ENCODE assay signal across 17 cellular contexts in the genomic region with DNA sequence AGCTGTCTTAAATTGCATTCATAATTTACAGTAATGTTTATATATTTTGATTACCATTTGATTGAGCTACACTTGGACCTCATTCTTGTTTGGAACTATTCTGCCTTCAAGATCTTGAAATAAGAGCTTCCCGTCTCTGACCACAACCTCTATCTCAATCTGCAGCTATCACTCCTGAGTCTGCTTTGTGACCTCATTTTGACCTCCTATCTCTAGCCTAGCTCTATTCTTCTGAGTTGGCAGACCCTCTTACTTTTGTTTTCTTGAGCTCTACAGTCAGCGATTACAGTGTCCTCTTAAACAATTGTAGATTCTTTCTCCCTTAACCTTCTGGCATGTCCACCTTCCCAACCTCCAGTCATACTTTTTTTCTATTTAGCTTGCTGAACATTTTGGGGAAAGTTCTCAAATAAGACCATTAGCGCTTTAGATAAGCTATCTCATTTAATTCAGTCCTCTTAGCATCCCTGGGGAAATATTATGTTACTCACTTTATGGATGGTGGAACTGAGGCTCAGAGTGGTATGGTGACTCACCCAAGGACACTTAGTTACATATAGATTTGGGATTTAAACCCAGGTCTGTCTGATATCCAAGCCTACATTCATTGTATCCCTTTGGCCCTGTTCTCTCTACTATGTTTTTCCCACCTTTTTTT. TPM values are rescaled to one million over a fixed set of nuclear protein-coding genes. Genes with fewer than 3 reads are reported as not detected.
DNase-seq lines count a peak whose midpoint lies in the region; ATAC-seq, FAIRE-seq and TF ChIP-seq lines count a peak whose summit lies in the region.
"Had no signal": no experiment of that assay in that cellular context is flagged by ENCODE, and none has a peak within 500 bp of the region (broad histone marks: within the 10 kb centered on the region; RNA-seq: fewer than 3 reads in every experiment).

No MANE protein-coding gene starts in this region.

- H3K9me3 ChIP-seq in astrocyte (ENCODE audit: insufficient read depth, low read depth, low read length), result no peaks in the 10 kb centered on the region

- H3K9me3 Mint-ChIP-seq in activated naive CD4-positive, alpha-beta T cell treated with anti-CD3 and anti-CD28 coated beads, Interleukin-2, amount 10 ng/mL, durations not matched to agents 7 days and 5 days, result peaks cover 7% of the 10 kb centered on the region
- no peaks in the 10 kb centered on the region for H3K9me3 Mint-ChIP-seq in astrocyte (ENCODE audit: unreplicated experiment)
- no peaks in the 10 kb centered on the region for H3K9me3 Mint-ChIP-seq in natural killer cell treated with Interleukin-12 subunit alpha and Interleukin-12 subunit beta and Interleukin-15 and Interleukin-18, amount 100 ng/mL, for 72 hours
- H3K9me3 Mint-ChIP-seq in CD14-positive monocyte, result peaks cover 0 to 2% (median 0%) of the 10 kb centered on the region in 7 donors

- H4K20me1 ChIP-seq in astrocyte (ENCODE audit: insufficient read depth, low read length), result no peaks in the 10 kb centered on the region

- no peak overlapping the region for H3K4me3 ChIP-seq in NB4 (ENCODE audit: low read depth, low read length)
- H3K4me3 ChIP-seq in astrocyte (ENCODE audit: insufficient read depth, low read depth, low read length), result no peak overlapping the region

- peak; percentile 57 to 85 for ATAC-seq in natural killer cell treated with Interleukin-12 subunit alpha and Interleukin-12 subunit beta and Interleukin-15 and Interleukin-18, amount 100 ng/mL, for 72 hours
- ATAC-seq: foreskin keratinocyte, Panc1 had no signal

- H3K4me2 ChIP-seq in astrocyte (ENCODE audit: low read length), result no peak overlapping the region

- no peak for DNase-seq in activated naive CD4-positive, alpha-beta T cell treated with anti-CD3 and anti-CD28 coated beads, Interleukin-2, amount 10 ng/mL, durations not matched to agents 7 days and 5 days
- no peak for DNase-seq in activated naive CD4-positive, alpha-beta T cell treated with Interleukin-2 at 50 U/mL for 16 hours
- peak; percentile 55 for DNase-seq in NB4 (ENCODE audit: low read depth)
- DNase-seq in astrocyte (ENCODE audit: low read depth), result no peak
- DNase-seq in natural killer cell treated with Interleukin-12 subunit alpha and Interleukin-12 subunit beta and Interleukin-15 and Interleukin-18, amount 100 ng/mL, for 72 hours (ENCODE audit: low spot score), result no peak
- DNase-seq in stimulated activated CD4-positive, alpha-beta T cell treated with anti-CD3 and anti-CD28 coated beads, Interleukin-2, amount 100 ng/mL, for 48 hours, result no peak
- no peak for DNase-seq in H54 (ENCODE audit: insufficient read length, low spot score)
- DNase-seq in CD14-positive monocyte (ENCODE audit: low spot score), result no peak
- DNase-seq: activated CD8-positive, alpha-beta memory T cell treated with anti-CD3 and anti-CD28 coated beads for 24 hours; anterior cingulate cortex; DMS 273 treated with DMSO at 0.1 percent for 48 hours; foreskin keratinocyte; HCEC 1CT; kidney; NCI-H446; stimulated activated CD4-positive, alpha-beta T cell treated with anti-CD3 and anti-CD28 coated beads, Interleukin-1b, Interleukin-23, amount 100 ng/mL, for 48 hours had no signal

- H3K4me1 Mint-ChIP-seq in activated naive CD4-positive, alpha-beta T cell treated with anti-CD3 and anti-CD28 coated beads, Interleukin-2, amount 10 ng/mL, durations not matched to agents 7 days and 5 days, result peaks cover 62% of the 10 kb centered on the region
- H3K4me1 Mint-ChIP-seq in astrocyte (ENCODE audit: low read depth, unreplicated experiment) (peaks cover 3% of the 10 kb centered on the region), CD14-positive monocyte (no peaks in the 10 kb centered on the region)
- peaks cover 41 to 52% of the 10 kb centered on the region in 2 donors for H3K4me1 Mint-ChIP-seq in natural killer cell treated with Interleukin-12 subunit alpha and Interleukin-12 subunit beta and Interleukin-15 and Interleukin-18, amount 100 ng/mL, for 72 hours (ENCODE audit: low read depth in 2 of 2)

- no peak overlapping the region for H2AFZ ChIP-seq in astrocyte (ENCODE audit: low read depth, low read length)

- peaks cover 2% of the 10 kb centered on the region for H3K36me3 ChIP-seq in astrocyte (ENCODE audit: insufficient read depth, low read length)

- CTCF ChIA-PET in activated naive CD4-positive, alpha-beta T cell treated with anti-CD3 and anti-CD28 coated beads, Interleukin-2, amount 10 ng/mL, durations not matched to agents 7 days and 5 days (lab: Charles Lee), result interaction anchor here (0.6 to 3.9 kb wide), 2 partner anchors 63 to 168 kb away, joined by 3 to 20 read pairs; a partner anchor contains a TSS

- no peaks in the 10 kb centered on the region for H3K27me3 Mint-ChIP-seq in activated naive CD4-positive, alpha-beta T cell treated with anti-CD3 and anti-CD28 coated beads, Interleukin-2, amount 10 ng/mL, durations not matched to agents 7 days and 5 days
- H3K27me3 Mint-ChIP-seq in astrocyte (ENCODE audit: low read depth, unreplicated experiment), result no peaks in the 10 kb centered on the region
- H3K27me3 Mint-ChIP-seq in natural killer cell treated with Interleukin-12 subunit alpha and Interleukin-12 subunit beta and Interleukin-15 and Interleukin-18, amount 100 ng/mL, for 72 hours, result no peaks in the 10 kb centered on the region
- H3K27me3 Mint-ChIP-seq in CD14-positive monocyte (ENCODE audit: low read depth in 3 of 3), result no peaks in the 10 kb centered on the region

- H3K79me2 ChIP-seq in astrocyte (ENCODE audit: insufficient read depth, low read length), result no peaks in the 10 kb centered on the region

- TF ChIP-seq POLR2A in NB4 (IDR thresholded peaks at IDR 0.05; ENCODE audit: extremely low read depth, insufficient read length) (no peak), H54 (IDR thresholded peaks at IDR 0.05; ENCODE audit: low read depth, low read length) (no peak)

- H3K36me3 Mint-ChIP-seq in activated naive CD4-positive, alpha-beta T cell treated with anti-CD3 and anti-CD28 coated beads, Interleukin-2, amount 10 ng/mL, durations not matched to agents 7 days and 5 days, result peaks cover 35% of the 10 kb centered on the region
- peaks cover 10% of the 10 kb centered on the region for H3K36me3 Mint-ChIP-seq in astrocyte (ENCODE audit: low read depth, unreplicated experiment)
- H3K36me3 Mint-ChIP-seq in natural killer cell treated with Interleukin-12 subunit alpha and Interleukin-12 subunit beta and Interleukin-15 and Interleukin-18, amount 100 ng/mL, for 72 hours, result peaks cover 5% of the 10 kb centered on the region
- peaks cover 26 to 38% of the 10 kb centered on the region in 2 donors for H3K36me3 Mint-ChIP-seq in CD14-positive monocyte

- no peak overlapping the region for H3K9ac ChIP-seq in astrocyte (ENCODE audit: low read length)

- TF ChIP-seq CTCF in NB4 (IDR thresholded peaks at IDR 0.05; ENCODE audit: low read depth, low read length) (no peak), astrocyte (IDR thresholded peaks at IDR 0.05; ENCODE audit: insufficient read depth, low read depth, low read length) (no peak), CD14-positive monocyte (IDR thresholded peaks at IDR 0.05) (no peak)

- intact Hi-C loops in CD14-positive monocyte (cut with micrococcal nuclease), result no loop called here

- H3K27ac Mint-ChIP-seq in activated naive CD4-positive, alpha-beta T cell treated with anti-CD3 and anti-CD28 coated beads, Interleukin-2, amount 10 ng/mL, durations not matched to agents 7 days and 5 days, result peak overlapping the region; percentile 72
- H3K27ac Mint-ChIP-seq in astrocyte (ENCODE audit: unreplicated experiment) (no peak overlapping the region), CD14-positive monocyte (no peak overlapping the region)
- H3K27ac Mint-ChIP-seq in natural killer cell treated with Interleukin-12 subunit alpha and Interleukin-12 subunit beta and Interleukin-15 and Interleukin-18, amount 100 ng/mL, for 72 hours, result peak overlapping the region; percentile 63 to 69

- H3K4me3 Mint-ChIP-seq in activated naive CD4-positive, alpha-beta T cell treated with anti-CD3 and anti-CD28 coated beads, Interleukin-2, amount 10 ng/mL, durations not matched to agents 7 days and 5 days, result peak overlapping the region; percentile 11
- H3K4me3 Mint-ChIP-seq in astrocyte (ENCODE audit: unreplicated experiment) (peak overlapping the region; percentile 14), CD14-positive monocyte (no peak overlapping the region)
- H3K4me3 Mint-ChIP-seq in natural killer cell treated with Interleukin-12 subunit alpha and Interleukin-12 subunit beta and Interleukin-15 and Interleukin-18, amount 100 ng/mL, for 72 hours, result peak overlapping the region; percentile 73

- H3K27me3 ChIP-seq in astrocyte (ENCODE audit: insufficient read depth, low read length), result no peaks in the 10 kb centered on the region
- H3K27me3 ChIP-seq: foreskin keratinocyte had no signal

- H3K27ac ChIP-seq in astrocyte (ENCODE audit: low read depth, low read length), result no peak overlapping the region
- H3K27ac ChIP-seq: foreskin keratinocyte had no signal

- H3K4me1 ChIP-seq in astrocyte (ENCODE audit: insufficient read depth, low read length), result no peaks in the 10 kb centered on the region
- H3K4me1 ChIP-seq: foreskin keratinocyte had no signal

- FAIRE-seq in astrocyte (lab: Jason Lieb, UNC) (no peak), H54 (lab: Jason Lieb, UNC) (no peak)
- FAIRE-seq: kidney had no signal

RNA-seq across cellular contexts. Expression of a gene that starts 19.1 kb away (rescaled TPM):
- 23.0 and 23.7 TPM in 2 replicates for total RNA-seq in astrocyte
- 10 to 100 TPM; 34.5 to 39.3 TPM for total RNA-seq in natural killer cell treated with Interleukin-12 subunit alpha and Interleukin-12 subunit beta and Interleukin-15 and Interleukin-18, amount 100 ng/mL, for 72 hours
- 1 to 10 TPM; 7.3 to 7.8 TPM for polyA plus RNA-seq in CD14-positive monocyte

RNA-seq across cellular contexts. Expression of a gene that starts 19.2 kb away (rescaled TPM):
- total RNA-seq in astrocyte, result 13.3 and 13.5 TPM in 2 replicates
- 10 to 100 TPM; 17.9 to 36.6 TPM for total RNA-seq in natural killer cell treated with Interleukin-12 subunit alpha and Interleukin-12 subunit beta and Interleukin-15 and Interleukin-18, amount 100 ng/mL, for 72 hours
- 1 to 10 TPM; 2.1 to 2.6 TPM for polyA plus RNA-seq in CD14-positive monocyte

Comparison
In these comparisons a context has a peak if more than half of its experiments do, and no peak if none do; other contexts are left out.
1. H3K27ac Mint-ChIP-seq: peak in activated naive CD4-positive, alpha-beta T cell treated with anti-CD3 and anti-CD28 coated beads, Interleukin-2, amount 10 ng/mL, durations not matched to agents 7 days and 5 days (single experiment) and natural killer cell treated with Interleukin-12 subunit alpha and Interleukin-12 subunit beta and Interleukin-15 and Interleukin-18, amount 100 ng/mL, for 72 hours (2 of 2); none in astrocyte (single experiment) and CD14-positive monocyte (0 of 7).
2. H3K4me3 Mint-ChIP-seq: peak in activated naive CD4-positive, alpha-beta T cell treated with anti-CD3 and anti-CD28 coated beads, Interleukin-2, amount 10 ng/mL, durations not matched to agents 7 days and 5 days (single experiment), astrocyte (single experiment) and natural killer cell treated with Interleukin-12 subunit alpha and Interleukin-12 subunit beta and Interleukin-15 and Interleukin-18, amount 100 ng/mL, for 72 hours (single experiment); none in CD14-positive monocyte (0 of 2).